In the genomic region with DNA sequence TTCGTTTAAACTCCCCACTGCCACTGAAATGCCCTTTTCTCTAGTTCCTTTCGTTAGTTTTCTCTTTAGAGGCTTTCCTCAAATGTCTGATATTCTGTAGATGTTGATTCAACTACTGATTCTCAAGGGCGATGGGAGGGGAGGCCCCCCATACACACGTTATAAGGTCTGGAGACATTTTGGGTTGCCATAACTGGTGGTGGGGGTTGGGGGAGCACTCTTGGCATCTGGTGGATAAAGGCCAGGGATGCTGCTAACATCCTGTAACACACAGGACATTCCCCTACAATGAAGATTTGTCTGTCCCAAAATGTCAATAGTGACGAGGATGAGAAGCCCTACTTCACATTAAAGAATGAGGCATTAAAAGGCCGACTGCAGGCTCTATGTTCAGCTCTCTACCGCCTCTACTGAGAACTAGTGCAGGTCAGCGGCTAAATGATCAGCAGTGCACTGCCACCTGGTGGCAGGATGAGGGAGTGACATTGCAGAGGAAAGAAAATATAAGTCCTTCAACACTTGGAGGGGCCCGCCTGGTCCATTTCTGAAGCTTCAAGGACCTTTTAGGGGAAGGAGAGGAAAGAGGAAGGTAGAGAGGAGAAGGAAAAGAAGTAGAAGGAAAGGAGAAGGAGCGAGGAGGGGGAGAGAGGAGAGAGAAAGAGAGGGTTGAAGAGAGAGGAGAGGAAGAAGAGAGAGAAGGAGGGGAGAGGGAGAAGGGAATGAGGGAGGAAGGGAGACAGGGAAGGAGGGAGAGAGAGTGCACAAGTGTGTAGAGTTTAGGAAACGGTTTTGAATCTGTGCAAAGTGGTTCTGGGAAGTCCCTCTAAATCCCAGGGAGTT, we compare ENCODE assay signal across 8 cellular contexts. TPM values are rescaled to one million over a fixed set of nuclear protein-coding genes. Genes with fewer than 3 reads are reported as not detected.
DNase-seq lines count a peak whose midpoint lies in the region; ATAC-seq and TF ChIP-seq lines count a peak whose summit lies in the region.

No MANE protein-coding gene starts in this region.

- intact Hi-C loops in natural killer cell (cut with micrococcal nuclease) = loop anchor here (1.0 kb wide), 1 partner anchor 189 kb away; no protein-coding TSS in a partner anchor

- H3K27ac Mint-ChIP-seq in natural killer cell = no peak overlapping the region
- no peak overlapping the region for H3K27ac Mint-ChIP-seq in stimulated activated memory B cell treated with anti-CD40 and anti-IgM and Interleukin-4, amounts not matched to agents 10 μg/mL and 1 μg/mL and 100 μg/mL, for 72 hours

- no peaks in the 10 kb centered on the region for H3K4me1 Mint-ChIP-seq in natural killer cell
- no peaks in the 10 kb centered on the region for H3K4me1 Mint-ChIP-seq in stimulated activated memory B cell treated with anti-CD40 and anti-IgM and Interleukin-4, amounts not matched to agents 10 μg/mL and 1 μg/mL and 100 μg/mL, for 72 hours

- peak; percentile 85 for DNase-seq in DMS79 treated with DMSO at 0.1 percent for 48 hours (lab: John Stamatoyannopoulos, UW)
- DNase-seq in Jurkat, Clone E6-1 (ENCODE audit: low read depth, low spot score) = peak; percentile 75
- peak; percentile 14 for DNase-seq in OCI-M2 (lab: John Stamatoyannopoulos, UW; ENCODE audit: unreplicated experiment)
- peak; percentile 63 for DNase-seq in activated T-cell treated with anti-CD3 and anti-CD28 coated beads for 48 hours (ENCODE audit: low read depth)
- DNase-seq in fibroblast of gingiva (ENCODE audit: low read depth) = peak; percentile 79
- peak; percentile 69 for DNase-seq in natural killer cell

- H3K9me3 Mint-ChIP-seq in natural killer cell = no peaks in the 10 kb centered on the region
- no peaks in the 10 kb centered on the region for H3K9me3 Mint-ChIP-seq in stimulated activated memory B cell treated with anti-CD40 and anti-IgM and Interleukin-4, amounts not matched to agents 10 μg/mL and 1 μg/mL and 100 μg/mL, for 72 hours

- ATAC-seq in GM21723 (IDR thresholded peaks at IDR 0.05; ENCODE audit: unreplicated experiment) = peak; percentile 97
- peak; percentile 99 to 100 (median 100) for ATAC-seq in natural killer cell
- peak; percentile 90 for ATAC-seq in stimulated activated memory B cell treated with anti-CD40 and anti-IgM and Interleukin-4, amounts not matched to agents 10 μg/mL and 1 μg/mL and 100 μg/mL, for 72 hours

- H3K4me3 ChIP-seq in Jurkat, Clone E6-1 (ENCODE audit: low read length) = no peak overlapping the region

- H3K4me3 Mint-ChIP-seq in natural killer cell = no peak overlapping the region
- no peak overlapping the region for H3K4me3 Mint-ChIP-seq in stimulated activated memory B cell treated with anti-CD40 and anti-IgM and Interleukin-4, amounts not matched to agents 10 μg/mL and 1 μg/mL and 100 μg/mL, for 72 hours

- no peaks in the 10 kb centered on the region for H3K36me3 Mint-ChIP-seq in natural killer cell
- no peaks in the 10 kb centered on the region for H3K36me3 Mint-ChIP-seq in stimulated activated memory B cell treated with anti-CD40 and anti-IgM and Interleukin-4, amounts not matched to agents 10 μg/mL and 1 μg/mL and 100 μg/mL, for 72 hours

- TF ChIP-seq CTCF in natural killer cell (IDR thresholded peaks at IDR 0.05) = peak; percentile 95

- H3K27me3 Mint-ChIP-seq in natural killer cell (ENCODE audit: low read depth in 2 of 2) = no peaks in the 10 kb centered on the region
- H3K27me3 Mint-ChIP-seq in stimulated activated memory B cell treated with anti-CD40 and anti-IgM and Interleukin-4, amounts not matched to agents 10 μg/mL and 1 μg/mL and 100 μg/mL, for 72 hours = no peaks in the 10 kb centered on the region

RNA-seq across cellular contexts. Expression of a gene that starts 29.4 kb away (rescaled TPM):
- 17.3 TPM for polyA plus RNA-seq in Jurkat, Clone E6-1 (2012; ENCODE audit: insufficient read depth, insufficient read length)
- total RNA-seq in natural killer cell = 1 to 10 TPM in 2 of 3 donors, under 1 TPM in 1; 0.48 to 2.3 (median 1.1) TPM

Comparison
In these comparisons a context has a peak if more than half of its experiments do, and no peak if none do; other contexts are left out.
1. DNase-seq: peak in every context shown above with its lines; median percentile 85 in DMS79 treated with DMSO at 0.1 percent for 48 hours; 79 in fibroblast of gingiva; 75 in Jurkat, Clone E6-1; 69 in natural killer cell; 63 in activated T-cell treated with anti-CD3 and anti-CD28 coated beads for 48 hours; 14 in OCI-M2.